Comparison of ENCODE assay signal across 28 cellular contexts in the genomic region with DNA sequence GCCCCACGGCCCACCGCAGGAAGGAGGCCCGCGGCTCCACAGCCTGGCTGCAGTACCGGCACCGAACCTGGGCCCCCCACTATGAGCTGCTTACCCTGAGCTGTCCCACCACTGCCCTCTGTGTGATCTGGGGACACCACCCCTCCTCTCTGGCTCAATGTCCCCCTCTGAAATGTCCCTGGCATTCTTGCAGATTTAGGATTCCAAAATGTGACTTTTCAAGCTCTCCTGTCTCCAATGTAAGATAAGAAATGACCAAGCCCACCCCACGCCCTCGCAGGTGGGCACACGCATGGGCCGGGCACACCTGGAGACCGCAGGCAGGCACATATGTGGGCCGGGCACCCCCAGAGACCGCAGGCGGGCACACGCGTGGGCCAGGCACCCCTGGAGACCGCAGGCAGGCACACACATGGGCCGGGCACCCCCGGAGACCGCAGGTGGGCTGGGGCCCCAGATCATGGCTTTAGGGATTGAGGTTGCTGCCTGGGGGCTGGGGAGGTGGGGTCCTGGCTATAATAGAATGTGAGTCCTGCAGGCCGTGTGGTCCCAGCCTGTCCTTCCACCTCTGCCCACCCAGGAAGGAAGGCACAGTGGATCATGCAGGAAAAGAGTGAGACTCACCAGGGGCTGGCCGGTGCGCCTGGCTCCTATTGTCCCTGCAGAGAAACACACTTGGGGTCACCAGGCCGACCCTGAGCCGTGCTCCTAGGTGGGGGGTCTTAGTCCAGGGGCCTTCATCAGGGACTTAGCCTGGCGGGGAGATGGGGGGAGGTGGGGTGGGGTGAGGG. TPM values are rescaled to one million over a fixed set of nuclear protein-coding genes. Genes with fewer than 3 reads are reported as not detected.
DNase-seq lines count a peak whose midpoint lies in the region; ATAC-seq, FAIRE-seq and TF ChIP-seq lines count a peak whose summit lies in the region.
"Had no signal": no experiment of that assay in that cellular context is flagged by ENCODE, and none has a peak within 500 bp of the region (broad histone marks: within the 10 kb centered on the region; RNA-seq: fewer than 3 reads in every experiment).

No MANE protein-coding gene starts in this region.

- H3K4me3 ChIP-seq in spleen: no peak overlapping the region
- H3K4me3 ChIP-seq: breast epithelium had no signal

- H3K9me3 Mint-ChIP-seq in activated naive CD4-positive, alpha-beta T cell treated with anti-CD3 and anti-CD28 coated beads for 36 hours: no peaks in the 10 kb centered on the region
- no peaks in the 10 kb centered on the region for H3K9me3 Mint-ChIP-seq in activated naive CD8-positive, alpha-beta T cell treated with anti-CD3 and anti-CD28 coated beads for 36 hours
- H3K9me3 Mint-ChIP-seq: activated CD4-positive, alpha-beta T cell treated with anti-CD3 and anti-CD28 coated beads, Interleukin-2, amount 10 ng/mL, durations not matched to agents 24 days and 14 days; activated naive CD4-positive, alpha-beta T cell treated with anti-CD3 and anti-CD28 coated beads, Interleukin-2, amount 50 U/mL, for 24 hours had no signal

- intact Hi-C loops in activated naive CD4-positive, alpha-beta T cell treated with anti-CD3 and anti-CD28 coated beads for 36 hours (cut with micrococcal nuclease): no loop called here
- intact Hi-C loops in spleen (cut with DNase I; ENCODE audit: low total_unique reads): no loop called here

- H3K36me3 ChIP-seq in spleen: peaks cover 0 to 22% (median 0%) of the 10 kb centered on the region in 6 donors
- H3K36me3 ChIP-seq: breast epithelium had no signal

- TF ChIP-seq POLR2A in GM12891 (IDR thresholded peaks at IDR 0.05; ENCODE audit: low read depth, low read length): no peak
- no peak for TF ChIP-seq POLR2A in spleen (IDR thresholded peaks at IDR 0.05)

- H3K27ac ChIP-seq in spleen: no peak overlapping the region
- H3K27ac ChIP-seq: breast epithelium had no signal

- H3K4me3 Mint-ChIP-seq in activated naive CD4-positive, alpha-beta T cell treated with anti-CD3 and anti-CD28 coated beads for 36 hours: no peak overlapping the region
- no peak overlapping the region for H3K4me3 Mint-ChIP-seq in activated naive CD8-positive, alpha-beta T cell treated with anti-CD3 and anti-CD28 coated beads for 36 hours
- H3K4me3 Mint-ChIP-seq: activated CD4-positive, alpha-beta T cell treated with anti-CD3 and anti-CD28 coated beads, Interleukin-2, amount 10 ng/mL, durations not matched to agents 24 days and 14 days; activated CD8-positive, alpha-beta memory T cell treated with anti-CD3 and anti-CD28 coated beads, Interleukin-2, amount 10 ng/mL, durations not matched to agents 7 days and 5 days; activated naive CD4-positive, alpha-beta T cell treated with anti-CD3 and anti-CD28 coated beads, Interleukin-2, amount 50 U/mL, for 24 hours had no signal

- CTCF ChIA-PET in activated naive CD4-positive, alpha-beta T cell treated with anti-CD3 and anti-CD28 coated beads for 36 hours (lab: Charles Lee): no interaction called here

- TF ChIP-seq CTCF in spleen (IDR thresholded peaks at IDR 0.05 in 8 of 11, conservative IDR thresholded peaks at IDR 0.05 in 3 of 11): no peak

- peaks cover 0 to 12% (median 1%) of the 10 kb centered on the region in 6 donors for H3K4me1 ChIP-seq in spleen
- H3K4me1 ChIP-seq: breast epithelium had no signal

- ATAC-seq in HG02763 (IDR thresholded peaks at IDR 0.05; ENCODE audit: unreplicated experiment): no peak
- ATAC-seq: activated CD8-positive, alpha-beta memory T cell treated with anti-CD3 and anti-CD28 coated beads, Interleukin-2, amount 10 ng/mL, durations not matched to agents 7 days and 5 days; left colon had no signal

- H3K27me3 Mint-ChIP-seq in activated naive CD4-positive, alpha-beta T cell treated with anti-CD3 and anti-CD28 coated beads for 36 hours (ENCODE audit: low read depth): no peaks in the 10 kb centered on the region
- H3K27me3 Mint-ChIP-seq in activated naive CD8-positive, alpha-beta T cell treated with anti-CD3 and anti-CD28 coated beads for 36 hours: no peaks in the 10 kb centered on the region
- H3K27me3 Mint-ChIP-seq: activated CD4-positive, alpha-beta T cell treated with anti-CD3 and anti-CD28 coated beads, Interleukin-2, amount 10 ng/mL, durations not matched to agents 24 days and 14 days had no signal

- WGBS in spleen, 5 donors: 79 to 95% (median 90%) methylated on average over 12 to 26 of the region's 26 CpGs

- H3K27me3 ChIP-seq in spleen (replicated peaks in 1 of 7): peaks cover 0 to 31% (median 0%) of the 10 kb centered on the region in 7 donors

- peak; percentile 1 for DNase-seq in activated naive CD4-positive, alpha-beta T cell treated with Interleukin-2 at 50 U/mL for 16 hours
- DNase-seq in activated naive CD4-positive, alpha-beta T cell treated with anti-CD3 and anti-CD28 coated beads for 36 hours: no peak
- DNase-seq in GM12891 (ENCODE audit: insufficient read length, low spot score) (peak; percentile 16), hepatic stellate cell (ENCODE audit: low spot score) (peak; percentile 6), spleen (peak; percentile 54), T1000 (lab: John Stamatoyannopoulos, UW) (no peak)
- DNase-seq in activated naive CD8-positive, alpha-beta T cell treated with anti-CD3 and anti-CD28 coated beads for 36 hours: no peak
- DNase-seq: activated CD4-positive, alpha-beta T cell treated with anti-CD3 and anti-CD28 coated beads, Interleukin-2, amount 10 ng/mL, durations not matched to agents 24 days and 14 days; DMS153; effector CD4-positive, alpha-beta T cell; HCEC 1CT; NCI-H1417 treated with DMSO at 0.1 percent for 48 hours; NCI-H2081 treated with DMSO at 0.1 percent for 48 hours; NCI-H226; nucleus accumbens; SIG-M5; stimulated activated CD4-positive, alpha-beta T cell treated with anti-CD3 and anti-CD28 coated beads, Interleukin-4, amount 100 ng/mL, for 1 hour had no signal

- H3K27ac Mint-ChIP-seq in activated naive CD4-positive, alpha-beta T cell treated with anti-CD3 and anti-CD28 coated beads for 36 hours: no peak overlapping the region
- H3K27ac Mint-ChIP-seq in activated naive CD8-positive, alpha-beta T cell treated with anti-CD3 and anti-CD28 coated beads for 36 hours: no peak overlapping the region
- H3K27ac Mint-ChIP-seq: activated CD4-positive, alpha-beta T cell treated with anti-CD3 and anti-CD28 coated beads, Interleukin-2, amount 10 ng/mL, durations not matched to agents 24 days and 14 days; activated CD8-positive, alpha-beta memory T cell treated with anti-CD3 and anti-CD28 coated beads, Interleukin-2, amount 10 ng/mL, durations not matched to agents 7 days and 5 days; activated naive CD4-positive, alpha-beta T cell treated with anti-CD3 and anti-CD28 coated beads, Interleukin-2, amount 50 U/mL, for 24 hours had no signal

- peaks cover 6% of the 10 kb centered on the region for H3K36me3 Mint-ChIP-seq in activated naive CD4-positive, alpha-beta T cell treated with anti-CD3 and anti-CD28 coated beads for 36 hours (ENCODE audit: low read depth)
- H3K36me3 Mint-ChIP-seq in activated naive CD8-positive, alpha-beta T cell treated with anti-CD3 and anti-CD28 coated beads for 36 hours: peaks cover 2% of the 10 kb centered on the region
- H3K36me3 Mint-ChIP-seq: activated CD8-positive, alpha-beta memory T cell treated with anti-CD3 and anti-CD28 coated beads, Interleukin-2, amount 10 ng/mL, durations not matched to agents 7 days and 5 days; activated naive CD4-positive, alpha-beta T cell treated with anti-CD3 and anti-CD28 coated beads, Interleukin-2, amount 50 U/mL, for 24 hours had no signal

- FAIRE-seq in GM12891 (lab: Jason Lieb, UNC): no peak

- H3K9me3 ChIP-seq in spleen: no peaks in the 10 kb centered on the region
- H3K9me3 ChIP-seq: breast epithelium had no signal

- peaks cover 8% of the 10 kb centered on the region for H3K4me1 Mint-ChIP-seq in activated naive CD4-positive, alpha-beta T cell treated with anti-CD3 and anti-CD28 coated beads for 36 hours (ENCODE audit: low read depth)
- peaks cover 7% of the 10 kb centered on the region for H3K4me1 Mint-ChIP-seq in activated naive CD8-positive, alpha-beta T cell treated with anti-CD3 and anti-CD28 coated beads for 36 hours
- H3K4me1 Mint-ChIP-seq: activated CD8-positive, alpha-beta memory T cell treated with anti-CD3 and anti-CD28 coated beads, Interleukin-2, amount 10 ng/mL, durations not matched to agents 7 days and 5 days had no signal

TF ChIP-seq in GM12891, 5 proteins besides CTCF, POLR2A, EP300 and RAD21:
- TF ChIP-seq POU2F2 (IDR thresholded peaks at IDR 0.05; ENCODE audit: low read depth, low read length) (no peak), SPI1 (IDR thresholded peaks at IDR 0.05; ENCODE audit: low read depth, low read length) (no peak), TAF1 (IDR thresholded peaks at IDR 0.05; ENCODE audit: low read depth, low read length) (no peak), PAX5 (IDR thresholded peaks at IDR 0.05; ENCODE audit: insufficient read depth, low read length, severe bottlenecking) (no peak), POLR2AphosphoS5 (IDR thresholded peaks at IDR 0.05; ENCODE audit: low read depth, low read length) (no peak)

RNA-seq across cellular contexts. Expression of a gene that starts 7.2 kb away (rescaled TPM):
- total RNA-seq in activated naive CD4-positive, alpha-beta T cell treated with anti-CD3 and anti-CD28 coated beads for 36 hours: 1 to 10 TPM; 6.9 to 8.3 TPM
- 8.4 TPM for polyA plus RNA-seq in GM12891 (2012; ENCODE audit: low read depth, missing spikeins)
- 1 to 10 TPM; 3.1 to 7.9 (median 5.4) TPM for total RNA-seq in spleen
- polyA plus RNA-seq in spleen: 1 to 10 TPM; 2.7 to 7.3 (median 5.2) TPM
- 10 to 100 TPM; 24.3 TPM for total RNA-seq in activated naive CD8-positive, alpha-beta T cell treated with anti-CD3 and anti-CD28 coated beads for 36 hours
- total RNA-seq: A172, HT1080, M059J, temporal lobe had no signal

RNA-seq across cellular contexts. Expression of a gene that starts 18.0 kb away (rescaled TPM):
- total RNA-seq in activated naive CD4-positive, alpha-beta T cell treated with anti-CD3 and anti-CD28 coated beads for 36 hours: not detected
- 0.17 TPM for polyA plus RNA-seq in GM12891 (2012; ENCODE audit: low read depth, missing spikeins)
- 1 to 10 TPM in 4 of 7 donors, under 1 TPM in 3; 0.34 to 2.2 (median 1.0) TPM for total RNA-seq in spleen
- under 1 TPM; 0.39 to 0.93 (median 0.49) TPM for polyA plus RNA-seq in spleen
- under 1 TPM in 1 of 2 experiments, not detected in 1; 0.20 TPM for total RNA-seq in activated naive CD8-positive, alpha-beta T cell treated with anti-CD3 and anti-CD28 coated beads for 36 hours
- total RNA-seq: A172; activated CD4-positive, alpha-beta T cell treated with anti-CD3 and anti-CD28 coated beads, Interleukin-2, amount 10 ng/mL, durations not matched to agents 24 days and 14 days; activated CD8-positive, alpha-beta memory T cell treated with anti-CD3 and anti-CD28 coated beads, Interleukin-2, amount 10 ng/mL, durations not matched to agents 7 days and 5 days; epithelial cell of proximal tubule; HT1080; left colon; M059J; renal cortical epithelial cell had no signal

RNA-seq across cellular contexts. Expression of a gene that starts 42.5 kb away (rescaled TPM):
- total RNA-seq in activated naive CD4-positive, alpha-beta T cell treated with anti-CD3 and anti-CD28 coated beads for 36 hours: not detected
- 0.69 TPM for polyA plus RNA-seq in GM12891 (2012; ENCODE audit: low read depth, missing spikeins)
- 1 to 10 TPM in 2 of 7 donors, under 1 TPM in 2, not detected in 3; 0.32 to 1.9 (median 0.85) TPM for total RNA-seq in spleen
- polyA plus RNA-seq in spleen: under 1 TPM; 0.04 to 0.22 (median 0.08) TPM
- total RNA-seq in activated naive CD8-positive, alpha-beta T cell treated with anti-CD3 and anti-CD28 coated beads for 36 hours: under 1 TPM; 0.08 to 0.40 TPM
- total RNA-seq: A172, epithelial cell of proximal tubule, HT1080, M059J had no signal

Comparison
In these comparisons a context has a peak if more than half of its experiments do, and no peak if none do; other contexts are left out.
1. DNase-seq: peak in activated naive CD4-positive, alpha-beta T cell treated with Interleukin-2 at 50 U/mL for 16 hours (single experiment), GM12891 (single experiment), hepatic stellate cell (single experiment) and spleen (single experiment); none in activated naive CD4-positive, alpha-beta T cell treated with anti-CD3 and anti-CD28 coated beads for 36 hours (single experiment), T1000 (single experiment) and activated naive CD8-positive, alpha-beta T cell treated with anti-CD3 and anti-CD28 coated beads for 36 hours (single experiment).